Comparison of ENCODE assay signal across 9 cellular contexts in the genomic region with DNA sequence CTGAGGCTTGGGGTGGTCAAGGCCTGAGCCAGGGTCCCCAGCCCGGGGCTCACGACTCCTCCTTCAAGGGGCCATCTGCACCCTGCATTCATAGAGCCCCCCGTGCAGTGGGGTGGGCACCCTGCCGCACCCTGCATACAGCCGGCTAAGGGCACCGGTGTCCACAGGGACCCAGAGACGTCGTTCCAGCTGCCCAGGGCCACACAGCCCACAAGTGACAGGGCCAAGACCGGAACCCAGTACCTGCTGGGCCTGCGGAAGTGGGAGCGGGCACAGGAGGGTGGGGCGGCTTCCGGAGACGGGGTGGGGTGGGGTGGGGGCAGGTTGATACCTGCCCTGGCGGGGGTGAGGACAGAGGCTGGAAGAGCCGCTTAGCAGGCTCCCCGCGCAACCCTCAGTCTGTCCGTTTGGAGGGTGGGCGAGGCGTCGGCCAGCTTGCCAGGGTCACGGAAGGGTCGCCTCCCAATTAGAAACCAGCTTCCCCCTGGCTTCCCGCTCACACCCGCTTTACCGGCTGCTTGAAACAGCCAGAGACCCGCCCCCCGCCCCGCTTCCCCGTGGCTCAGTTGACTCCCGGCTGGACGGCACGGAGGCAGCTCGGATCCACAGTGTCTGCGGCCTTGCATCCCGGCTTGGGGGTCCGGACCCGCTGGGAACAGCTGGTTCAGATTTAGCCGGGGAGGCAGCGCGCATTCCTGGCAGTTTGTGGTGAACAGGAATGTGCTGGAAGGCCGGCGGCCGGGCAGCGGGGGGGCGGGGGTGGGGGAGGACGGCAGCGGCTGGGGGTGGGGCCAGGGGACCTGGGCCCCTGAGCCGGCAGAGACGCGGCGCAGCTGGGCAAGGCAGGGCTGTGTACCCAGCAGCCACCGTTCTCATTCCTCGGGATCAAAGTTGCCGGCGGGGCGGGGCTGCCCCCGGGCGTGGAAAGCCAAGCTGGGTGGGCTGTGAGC. TPM values are rescaled to one million over a fixed set of nuclear protein-coding genes. Genes with fewer than 3 reads are reported as not detected.
A peak's percentile ranks its signal among the peaks of the same experiment; 100 is the strongest.
DNase-seq lines count a peak whose midpoint lies in the region; ATAC-seq, FAIRE-seq and TF ChIP-seq lines count a peak whose summit lies in the region.
"Had no signal": no experiment of that assay in that cellular context is flagged by ENCODE, and none has a peak within 500 bp of the region (broad histone marks: within the 10 kb centered on the region; RNA-seq: fewer than 3 reads in every experiment).

No MANE protein-coding gene starts in this region.

- no peak overlapping the region for H2AK5ac ChIP-seq in H1 (ENCODE audit: low read depth, low read length)

- H3K4me2 ChIP-seq in Karpas-422 (ENCODE audit: low read depth, low read length, poor library complexity, severe bottlenecking), result peak overlapping the region; percentile 70
- peak overlapping the region; percentile 87 to 93 for H3K4me2 ChIP-seq in H1 (ENCODE audit: insufficient read depth in 1 of 2, low read depth in 2 of 2, low read length in 2 of 2)

- peak; percentile 22 to 74 for TF ChIP-seq POLR2A in H1 (IDR thresholded peaks at IDR 0.05; ENCODE audit: control extremely low read depth in 1 of 2, low read depth in 2 of 2, low read length in 2 of 2)

- peak overlapping the region; percentile 53 for H3K56ac ChIP-seq in H1 (replicated peaks; ENCODE audit: insufficient read length, low read depth, low read length)

- DNase-seq in NCI-H1436 (lab: John Stamatoyannopoulos, UW) (peak; percentile 31), NCI-H1436 treated with DMSO at 0.1 percent for 48 hours (lab: John Stamatoyannopoulos, UW) (no peak), Karpas-422 (peak; percentile 81), H1 (ENCODE audit: low read depth in 1 of 2, low spot score in 2 of 2) (peak in 1 of 2 experiments; percentile 77), mesothelial cell of epicardium (ENCODE audit: low spot score in 2 of 2, unreplicated experiment in 2 of 2) (peak; percentile 79 to 83), tibial artery (peak; percentile 67 to 88)
- DNase-seq in activated CD4-positive, alpha-beta T cell treated with anti-CD3 and anti-CD28 coated beads for 48 hours, result peak; percentile 64

- H3K79me1 ChIP-seq in H1 (ENCODE audit: low read depth, low read length), result peaks cover 3% of the 10 kb centered on the region

- H3K27me3 ChIP-seq in Karpas-422 (ENCODE audit: low read length) (no peaks in the 10 kb centered on the region), H1 (replicated peaks in 1 of 4; ENCODE audit: control insufficient read depth in 3 of 4, extremely low read depth in 1 of 4, insufficient read depth in 3 of 4, low read length in 3 of 4) (no peaks in the 10 kb centered on the region), tibial artery (no peaks in the 10 kb centered on the region)

- peak overlapping the region; percentile 74 for H4K91ac ChIP-seq in H1 (replicated peaks; ENCODE audit: insufficient read length, low read length)

- H3K23ac ChIP-seq in H1 (ENCODE audit: insufficient read length), result no peak overlapping the region

- POLR2A ChIA-PET in H1 (lab: Charles Lee; ENCODE audit: partially characterized antibody), result interaction anchor here (0.6 to 12.8 kb wide), 44 partner anchors 10 to 517 kb away, joined by 3 to 509 read pairs (median 5); a partner anchor contains a TSS

- H4K8ac ChIP-seq in H1 (ENCODE audit: extremely low read depth, insufficient read depth, low read length), result peak overlapping the region; percentile 35

- peak overlapping the region; percentile 71; the same call in 1 of the 2 replicates for H2BK5ac ChIP-seq in H1 (ENCODE audit: low read depth, low read length)

- H4K20me1 ChIP-seq in Karpas-422 (ENCODE audit: insufficient read depth, low read depth, low read length) (no peaks in the 10 kb centered on the region; the same call in 1 of the 2 replicates), H1 (replicated peaks in 1 of 2; ENCODE audit: control insufficient read depth in 1 of 2, insufficient read depth in 2 of 2, low read length in 2 of 2) (peaks cover 10 to 12% of the 10 kb centered on the region in 2 experiments)

- no peaks in the 10 kb centered on the region for H3K27me3 Mint-ChIP-seq in mesothelial cell of epicardium (ENCODE audit: low read depth)

- no peaks in the 10 kb centered on the region for H3K9me3 ChIP-seq in Karpas-422 (ENCODE audit: low read length)
- no peaks in the 10 kb centered on the region for H3K9me3 ChIP-seq in H1 (ENCODE audit: insufficient read depth in 2 of 2, low read depth in 1 of 2, low read length in 1 of 2)
- H3K9me3 ChIP-seq in tibial artery, result no peaks in the 10 kb centered on the region

- H3K4me3 Mint-ChIP-seq in mesothelial cell of epicardium, result peak overlapping the region; percentile 96

- no peaks in the 10 kb centered on the region for H3K36me3 ChIP-seq in Karpas-422 (ENCODE audit: insufficient read depth, low read length)
- H3K36me3 ChIP-seq in H1 (ENCODE audit: control insufficient read depth in 2 of 4, insufficient read depth in 4 of 4, low read length in 3 of 4), result peaks cover 11 to 24% (median 20%) of the 10 kb centered on the region in 4 experiments; a peak in 7 of 8 replicates
- peaks cover 17 to 35% (median 17%) of the 10 kb centered on the region in 3 donors for H3K36me3 ChIP-seq in tibial artery

- no peak for TF ChIP-seq RAD21 in H1 (IDR thresholded peaks at IDR 0.05 in 1 of 2, conservative IDR thresholded peaks at IDR 0.05 in 1 of 2; ENCODE audit: low read depth in 2 of 2, low read length in 2 of 2)

- H3K9ac ChIP-seq in Karpas-422 (ENCODE audit: low read length) (peak overlapping the region; percentile 81), H1 (replicated peaks in 1 of 4; ENCODE audit: extremely low read depth in 1 of 4, low read depth in 3 of 4, low read length in 3 of 4) (peak overlapping the region; percentile 22 to 97 (median 80); a peak in 6 of 7 replicates)

- no peaks in the 10 kb centered on the region for H3K9me3 Mint-ChIP-seq in mesothelial cell of epicardium

- H3K36me3 Mint-ChIP-seq in mesothelial cell of epicardium, result peaks cover 11% of the 10 kb centered on the region

- peak overlapping the region; percentile 83 for H3K18ac ChIP-seq in H1 (ENCODE audit: extremely low read depth, low read length)

- peaks cover 12% of the 10 kb centered on the region for H3K23me2 ChIP-seq in H1 (ENCODE audit: low read depth, low read length)

- no peak for FAIRE-seq in H1 (lab: Jason Lieb, UNC)
- FAIRE-seq: G401.6 had no signal

- H3K4me3 ChIP-seq in Karpas-422 (ENCODE audit: low read length) (peak overlapping the region; percentile 69), H1 (ENCODE audit: extremely low read depth in 1 of 4, insufficient read depth in 2 of 4, low read depth in 3 of 4, low read length in 4 of 4) (peak overlapping the region; percentile 85 to 99 (median 96)), tibial artery (peak overlapping the region; percentile 81 to 94)

- H3K27ac Mint-ChIP-seq in mesothelial cell of epicardium, result peak overlapping the region; percentile 95

- no peak overlapping the region for H2AFZ ChIP-seq in Karpas-422 (ENCODE audit: low read length)
- no peak overlapping the region for H2AFZ ChIP-seq in H1 (ENCODE audit: low read length)

- H2BK15ac ChIP-seq in H1 (ENCODE audit: low read length), result no peak overlapping the region

- intact Hi-C loops in tibial artery (cut with DNase I; ENCODE audit: low total_unique reads), result no loop called here

- H3K27ac ChIP-seq in Karpas-422 (ENCODE audit: low read length) (peak overlapping the region; percentile 67), H1 (ENCODE audit: low read depth, low read length) (peak overlapping the region; percentile 75; the same call in 1 of the 2 replicates), tibial artery (peak overlapping the region; percentile 98 to 99)

- H2BK20ac ChIP-seq in H1 (ENCODE audit: low read length), result no peak overlapping the region; the same call in 1 of the 2 replicates

- peaks cover 23% of the 10 kb centered on the region for H3K4me1 ChIP-seq in Karpas-422 (ENCODE audit: low read length)
- H3K4me1 ChIP-seq in H1 (replicated peaks in 1 of 4; ENCODE audit: control insufficient read depth in 3 of 4, insufficient read depth in 4 of 4, low read length in 3 of 4), result peaks cover 0 to 9% (median 4%) of the 10 kb centered on the region in 4 experiments; a peak in 5 of 7 replicates
- H3K4me1 ChIP-seq in tibial artery, result peaks cover 0 to 44% (median 28%) of the 10 kb centered on the region in 4 donors

- peak overlapping the region; percentile 76 for H4K5ac ChIP-seq in H1 (ENCODE audit: insufficient read length, low read depth, low read length)

- no peak overlapping the region for H2BK120ac ChIP-seq in H1 (replicated peaks; ENCODE audit: low read depth, low read length)

- H3K9me2 ChIP-seq in Karpas-422 (replicated peaks; ENCODE audit: insufficient read depth, low read length), result no peaks in the 10 kb centered on the region

- no peak overlapping the region for H3K4ac ChIP-seq in H1 (replicated peaks; ENCODE audit: insufficient read length, low read depth, low read length)

- peaks cover 33% of the 10 kb centered on the region for H3K79me2 ChIP-seq in Karpas-422 (ENCODE audit: low read length)
- H3K79me2 ChIP-seq in H1 (ENCODE audit: control insufficient read depth in 1 of 2, insufficient read depth in 2 of 2, low read length in 2 of 2), result peaks cover 3 to 55% of the 10 kb centered on the region in 2 experiments; a peak in 3 of 4 replicates

- ATAC-seq in HG03159 (IDR thresholded peaks at IDR 0.05; ENCODE audit: unreplicated experiment), result no peak

- H3K4me1 Mint-ChIP-seq in mesothelial cell of epicardium, result peaks cover 21% of the 10 kb centered on the region

- TF ChIP-seq EP300 in H1 (IDR thresholded peaks at IDR 0.05; ENCODE audit: borderline replicate concordance in 1 of 2, low read depth in 2 of 2, low read length in 2 of 2), result peak in 1 of 2 experiments; percentile 87; a peak in 1 of 3 replicates

- TF ChIP-seq CTCF in H1 (IDR thresholded peaks at IDR 0.05; ENCODE audit: control extremely low read depth in 1 of 3, insufficient read depth in 1 of 3, low read depth in 1 of 3, low read length in 3 of 3), result no peak
- TF ChIP-seq CTCF in mesothelial cell of epicardium (IDR thresholded peaks at IDR 0.05; ENCODE audit: unreplicated experiment), result no peak
- no peak for TF ChIP-seq CTCF in tibial artery (IDR thresholded peaks at IDR 0.05)

- H3K14ac ChIP-seq in H1 (ENCODE audit: insufficient read length), result no peak overlapping the region

- CTCF ChIA-PET in H1 (lab: Charles Lee; ENCODE audit: partially characterized antibody), result interaction anchor here (0.7 to 2.8 kb wide), 8 partner anchors 9 to 197 kb away, joined by 3 to 18 read pairs (median 4); a partner anchor contains a TSS

- WGBS in H1 (ENCODE audit: extremely low coverage in 1 of 2, insufficient coverage in 1 of 2, insufficient read length in 1 of 2, insufficient replicate concordance in 2 of 2, low coverage in 1 of 2, low lambda C conversion rate in 2 of 2, missing lambda C conversion rate in 1 of 2), 2 experiments, result 13% methylated on average over 34 of the region's 60 CpGs; no CpG with 5 or more reads in 1 of the 2 experiments

- no peak overlapping the region for H2BK12ac ChIP-seq in H1 (ENCODE audit: low read depth, low read length)

RNA-seq across cellular contexts. Expression of a gene that starts 1.8 kb away (rescaled TPM):
- 88.6 and 97.9 TPM in 2 replicates for total RNA-seq in Karpas-422 (2014; rRNA removed; shearing (Covaris generic); ENCODE audit: low replicate concordance)
- total RNA-seq in H1 (2021; fragmentation: NEBNext Ultra II Directional; extraction: Animal tissue kit (Norgen Biotek cat#: 25700)), result 522 and 551 TPM in 2 replicates
- 189 and 349 TPM in 2 replicates for polyA plus RNA-seq in H1 (2011; rRNA removed)
- polyA plus RNA-seq in H1 (2011; cell fraction: cytosol; rRNA removed), result 238 TPM
- polyA plus RNA-seq in H1 (2011; cell fraction: nucleus; rRNA removed), result 235 TPM
- 294 to 464 TPM (median 423 TPM) in 4 replicates for polyA plus RNA-seq in H1 (2012, experiment 1 of 2)
- polyA plus RNA-seq in H1 (2012, experiment 2 of 2), result 443 TPM
- 346 TPM for polyA plus RNA-seq in H1 (2013, experiment 1 of 2)
- 345 TPM for polyA plus RNA-seq in H1 (2013, experiment 2 of 2)
- 314 and 396 TPM in 2 replicates for polyA minus RNA-seq in H1 (2011; rRNA and poly(A)+ RNA removed)
- polyA minus RNA-seq in H1 (2011; cell fraction: cytosol; rRNA and poly(A)+ RNA removed), result 453 TPM
- 127 TPM for polyA minus RNA-seq in H1 (2011; cell fraction: nucleus; rRNA and poly(A)+ RNA removed)
- 492 to 501 TPM (median 493 TPM) in 3 replicates for total RNA-seq in mesothelial cell of epicardium

RNA-seq across cellular contexts. Expression of a gene that starts 6.9 kb away (rescaled TPM):
- total RNA-seq in Karpas-422 (2014; rRNA removed; shearing (Covaris generic); ENCODE audit: low replicate concordance), result not detected in 2 replicates
- total RNA-seq in H1 (2021; fragmentation: NEBNext Ultra II Directional; extraction: Animal tissue kit (Norgen Biotek cat#: 25700)), result not detected in 2 replicates
- not detected in 2 replicates for polyA plus RNA-seq in H1 (2011; rRNA removed)
- polyA plus RNA-seq in H1 (2011; cell fraction: cytosol; rRNA removed), result not detected
- polyA plus RNA-seq in H1 (2011; cell fraction: nucleus; rRNA removed), result not detected
- not detected in 4 replicates for polyA plus RNA-seq in H1 (2012, experiment 1 of 2)
- not detected for polyA plus RNA-seq in H1 (2012, experiment 2 of 2)
- polyA plus RNA-seq in H1 (2013, experiment 1 of 2), result not detected
- polyA plus RNA-seq in H1 (2013, experiment 2 of 2), result not detected
- under 0.01 TPM in 1 of 2 replicates, not detected in the other for polyA minus RNA-seq in H1 (2011; rRNA and poly(A)+ RNA removed)
- polyA minus RNA-seq in H1 (2011; cell fraction: cytosol; rRNA and poly(A)+ RNA removed), result not detected
- not detected for polyA minus RNA-seq in H1 (2011; cell fraction: nucleus; rRNA and poly(A)+ RNA removed)
- not detected in 3 replicates for total RNA-seq in mesothelial cell of epicardium

RNA-seq across cellular contexts. Expression of a gene that starts 7.3 kb away (rescaled TPM):
- 133 and 167 TPM in 2 replicates for total RNA-seq in Karpas-422 (2014; rRNA removed; shearing (Covaris generic); ENCODE audit: low replicate concordance)
- 140 and 142 TPM in 2 replicates for total RNA-seq in H1 (2021; fragmentation: NEBNext Ultra II Directional; extraction: Animal tissue kit (Norgen Biotek cat#: 25700))
- polyA plus RNA-seq in H1 (2011; rRNA removed), result 243 and 343 TPM in 2 replicates
- polyA plus RNA-seq in H1 (2011; cell fraction: cytosol; rRNA removed), result 180 TPM
- 1,170 TPM for polyA plus RNA-seq in H1 (2011; cell fraction: nucleus; rRNA removed)
- 46.9 to 137 TPM (median 125 TPM) in 4 replicates for polyA plus RNA-seq in H1 (2012, experiment 1 of 2)
- 87.4 TPM for polyA plus RNA-seq in H1 (2012, experiment 2 of 2)
- polyA plus RNA-seq in H1 (2013, experiment 1 of 2), result 171 TPM
- polyA plus RNA-seq in H1 (2013, experiment 2 of 2), result 163 TPM
- polyA minus RNA-seq in H1 (2011; rRNA and poly(A)+ RNA removed), result 45.5 and 54.1 TPM in 2 replicates
- polyA minus RNA-seq in H1 (2011; cell fraction: cytosol; rRNA and poly(A)+ RNA removed), result 55.7 TPM
- 124 TPM for polyA minus RNA-seq in H1 (2011; cell fraction: nucleus; rRNA and poly(A)+ RNA removed)
- total RNA-seq in mesothelial cell of epicardium, result 232 to 245 TPM (median 242 TPM) in 3 replicates

RNA-seq across cellular contexts. Expression of a gene that starts 11.7 kb away (rescaled TPM):
- total RNA-seq in Karpas-422 (2014; rRNA removed; shearing (Covaris generic); ENCODE audit: low replicate concordance), result 23.8 and 31.7 TPM in 2 replicates
- 25.6 and 29.7 TPM in 2 replicates for total RNA-seq in H1 (2021; fragmentation: NEBNext Ultra II Directional; extraction: Animal tissue kit (Norgen Biotek cat#: 25700))
- 10.4 and 17.4 TPM in 2 replicates for polyA plus RNA-seq in H1 (2011; rRNA removed)
- 11.0 TPM for polyA plus RNA-seq in H1 (2011; cell fraction: cytosol; rRNA removed)
- polyA plus RNA-seq in H1 (2011; cell fraction: nucleus; rRNA removed), result 75.8 TPM
- polyA plus RNA-seq in H1 (2012, experiment 1 of 2), result 24.0 to 35.6 TPM (median 26.9 TPM) in 4 replicates
- 20.8 TPM for polyA plus RNA-seq in H1 (2012, experiment 2 of 2)
- polyA plus RNA-seq in H1 (2013, experiment 1 of 2), result 22.9 TPM
- 19.2 TPM for polyA plus RNA-seq in H1 (2013, experiment 2 of 2)
- 7.3 and 11.6 TPM in 2 replicates for polyA minus RNA-seq in H1 (2011; rRNA and poly(A)+ RNA removed)
- polyA minus RNA-seq in H1 (2011; cell fraction: cytosol; rRNA and poly(A)+ RNA removed), result 17.7 TPM
- polyA minus RNA-seq in H1 (2011; cell fraction: nucleus; rRNA and poly(A)+ RNA removed), result 32.0 TPM
- total RNA-seq in mesothelial cell of epicardium, result 18.0 to 22.5 TPM (median 20.1 TPM) in 3 replicates

RNA-seq across cellular contexts. Expression of a gene that starts 28.0 kb away (rescaled TPM):
- total RNA-seq in Karpas-422 (2014; rRNA removed; shearing (Covaris generic); ENCODE audit: low replicate concordance), result 1.4 TPM in 1 of 2 replicates, not detected in the other
- total RNA-seq in H1 (2021; fragmentation: NEBNext Ultra II Directional; extraction: Animal tissue kit (Norgen Biotek cat#: 25700)), result 0.45 and 0.63 TPM in 2 replicates
- 1.0 and 2.0 TPM in 2 replicates for polyA plus RNA-seq in H1 (2011; rRNA removed)
- 1.4 TPM for polyA plus RNA-seq in H1 (2011; cell fraction: cytosol; rRNA removed)
- 8.4 TPM for polyA plus RNA-seq in H1 (2011; cell fraction: nucleus; rRNA removed)
- polyA plus RNA-seq in H1 (2012, experiment 1 of 2), result 0.14 to 1.1 TPM (median 0.78 TPM) in 4 replicates
- 0.13 TPM for polyA plus RNA-seq in H1 (2012, experiment 2 of 2)
- 0.93 TPM for polyA plus RNA-seq in H1 (2013, experiment 1 of 2)
- 0.74 TPM for polyA plus RNA-seq in H1 (2013, experiment 2 of 2)
- 0.27 and 0.28 TPM in 2 replicates for polyA minus RNA-seq in H1 (2011; rRNA and poly(A)+ RNA removed)
- polyA minus RNA-seq in H1 (2011; cell fraction: cytosol; rRNA and poly(A)+ RNA removed), result 0.29 TPM
- 1.1 TPM for polyA minus RNA-seq in H1 (2011; cell fraction: nucleus; rRNA and poly(A)+ RNA removed)
- total RNA-seq in mesothelial cell of epicardium, result 0.29 to 0.36 TPM (median 0.34 TPM) in 3 replicates
